21 cellular contexts compared by ENCODE assay signal in the genomic region with DNA sequence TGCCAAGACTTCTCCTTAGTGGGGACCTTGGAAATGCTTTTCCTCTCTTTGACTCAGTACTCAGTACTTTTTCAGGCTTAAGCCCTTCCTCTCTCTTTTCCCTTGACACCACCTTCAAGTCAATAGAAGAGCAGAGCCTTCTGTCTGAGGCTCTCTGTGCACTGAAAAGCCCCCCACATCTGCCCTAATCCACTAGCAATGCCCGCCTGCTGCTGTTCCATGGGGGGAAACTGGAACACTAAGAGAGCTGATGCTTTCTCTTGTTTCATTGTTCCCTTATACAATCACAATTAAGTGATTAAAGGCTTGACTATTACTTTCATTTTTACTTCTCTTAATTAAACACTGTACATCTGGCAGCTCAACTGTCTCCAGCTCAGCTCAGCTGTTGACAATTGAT.
"Had no signal": no experiment of that assay in that cellular context is flagged by ENCODE, and none has a peak within 500 bp of the region (broad histone marks: within the 10 kb centered on the region; RNA-seq: fewer than 3 reads in every experiment).

No MANE protein-coding gene starts in this region.

- ATAC-seq: activated T-cell treated with anti-CD3 and anti-CD28 coated beads, Interleukin-2, amount 50 U/mL, for 72 hours; effector memory CD8-positive, alpha-beta T cell; left ventricle myocardium superior; natural killer cell; stimulated activated naive CD8-positive, alpha-beta T cell treated with anti-CD3 and anti-CD28 coated beads, Interleukin-15, amount 100 ng/mL, for 72 hours had no signal

- H3K27ac Mint-ChIP-seq: activated CD4-positive, alpha-beta memory T cell treated with anti-CD3 and anti-CD28 coated beads, Interleukin-2, amount 10 ng/mL, durations not matched to agents 7 days and 5 days; activated CD4-positive, alpha-beta T cell treated with anti-CD3 and anti-CD28 coated beads, Interleukin-2, amount 10 ng/mL, durations not matched to agents 24 days and 14 days; activated naive CD4-positive, alpha-beta T cell treated with anti-CD3 and anti-CD28 coated beads for 36 hours; activated naive CD8-positive, alpha-beta T cell treated with anti-CD3 and anti-CD28 coated beads, Interleukin-2, amount 10 ng/mL, durations not matched to agents 7 days and 5 days; activated T-cell treated with anti-CD3 and anti-CD28 coated beads, Interleukin-2, amount 50 U/mL, for 72 hours; effector memory CD8-positive, alpha-beta T cell; natural killer cell; stimulated activated naive CD8-positive, alpha-beta T cell treated with anti-CD3 and anti-CD28 coated beads, Interleukin-15, amount 100 ng/mL, for 72 hours had no signal

- H3K4me1 ChIP-seq: colonic mucosa, esophagus muscularis mucosa, prostate gland, tibial artery had no signal

- H3K4me1 Mint-ChIP-seq: activated CD4-positive, alpha-beta memory T cell treated with anti-CD3 and anti-CD28 coated beads, Interleukin-2, amount 10 ng/mL, durations not matched to agents 7 days and 5 days had no signal

- H3K27me3 Mint-ChIP-seq: activated CD4-positive, alpha-beta memory T cell treated with anti-CD3 and anti-CD28 coated beads, Interleukin-2, amount 10 ng/mL, durations not matched to agents 7 days and 5 days; activated CD4-positive, alpha-beta T cell treated with anti-CD3 and anti-CD28 coated beads, Interleukin-2, amount 10 ng/mL, durations not matched to agents 24 days and 14 days; activated naive CD8-positive, alpha-beta T cell treated with anti-CD3 and anti-CD28 coated beads, Interleukin-2, amount 10 ng/mL, durations not matched to agents 7 days and 5 days; effector memory CD8-positive, alpha-beta T cell; stimulated activated naive CD8-positive, alpha-beta T cell treated with anti-CD3 and anti-CD28 coated beads, Interleukin-15, amount 100 ng/mL, for 72 hours had no signal

- H3K36me3 Mint-ChIP-seq: activated naive CD8-positive, alpha-beta T cell treated with anti-CD3 and anti-CD28 coated beads, Interleukin-2, amount 10 ng/mL, durations not matched to agents 7 days and 5 days; natural killer cell had no signal

- H3K27me3 ChIP-seq: colonic mucosa, dorsolateral prefrontal cortex, esophagus muscularis mucosa, neutrophil, ovary, tibial artery had no signal

- H3K27ac ChIP-seq: colonic mucosa, dorsolateral prefrontal cortex, esophagus muscularis mucosa, neutrophil, ovary, prostate gland, tibial artery had no signal

- H3K9me3 ChIP-seq: colonic mucosa, neutrophil, ovary, prostate gland, tibial artery had no signal

- H3K36me3 ChIP-seq: colonic mucosa, esophagus muscularis mucosa, neutrophil, ovary, prostate gland, tibial artery had no signal

- H3K4me3 ChIP-seq: colonic mucosa, dorsolateral prefrontal cortex, esophagus muscularis mucosa, ovary, prostate gland, tibial artery had no signal

- DNase-seq: activated CD4-positive, alpha-beta memory T cell treated with anti-CD3 and anti-CD28 coated beads, Interleukin-2, amount 10 ng/mL, durations not matched to agents 7 days and 5 days; activated CD4-positive, alpha-beta T cell treated with anti-CD3 and anti-CD28 coated beads, Interleukin-2, amount 10 ng/mL, durations not matched to agents 24 days and 14 days; activated effector memory CD4-positive, alpha-beta T cell treated with Interleukin-2 at 50 U/mL for 16 hours; activated naive CD4-positive, alpha-beta T cell treated with anti-CD3 and anti-CD28 coated beads for 36 hours; activated naive CD8-positive, alpha-beta T cell treated with anti-CD3 and anti-CD28 coated beads, Interleukin-2, amount 10 ng/mL, durations not matched to agents 7 days and 5 days; activated T-cell treated with anti-CD3 and anti-CD28 coated beads, Interleukin-2, amount 50 U/mL, for 72 hours; amniotic stem cell; colonic mucosa; dorsolateral prefrontal cortex; effector memory CD8-positive, alpha-beta T cell; hypothalamus; left ventricle myocardium superior; midbrain; natural killer cell; ovary; stimulated activated CD4-positive, alpha-beta T cell treated with anti-CD3 and anti-CD28 coated beads, Interleukin-4, amount 100 ng/mL, for 4 hours; stimulated activated naive CD8-positive, alpha-beta T cell treated with anti-CD3 and anti-CD28 coated beads, Interleukin-15, amount 100 ng/mL, for 72 hours; tibial artery had no signal

- H3K4me3 Mint-ChIP-seq: activated CD4-positive, alpha-beta memory T cell treated with anti-CD3 and anti-CD28 coated beads, Interleukin-2, amount 10 ng/mL, durations not matched to agents 7 days and 5 days; activated CD4-positive, alpha-beta T cell treated with anti-CD3 and anti-CD28 coated beads, Interleukin-2, amount 10 ng/mL, durations not matched to agents 24 days and 14 days; activated naive CD4-positive, alpha-beta T cell treated with anti-CD3 and anti-CD28 coated beads for 36 hours; activated naive CD8-positive, alpha-beta T cell treated with anti-CD3 and anti-CD28 coated beads, Interleukin-2, amount 10 ng/mL, durations not matched to agents 7 days and 5 days; activated T-cell treated with anti-CD3 and anti-CD28 coated beads, Interleukin-2, amount 50 U/mL, for 72 hours; effector memory CD8-positive, alpha-beta T cell; natural killer cell; stimulated activated naive CD8-positive, alpha-beta T cell treated with anti-CD3 and anti-CD28 coated beads, Interleukin-15, amount 100 ng/mL, for 72 hours had no signal
